8 cellular contexts compared by ENCODE assay signal in genomic region chr6:125154184-125155135, GRCh38. TPM values are rescaled to one million over a fixed set of nuclear protein-coding genes. Genes with fewer than 3 reads are reported as not detected.
DNase-seq lines count a peak whose midpoint lies in the region; ATAC-seq and TF ChIP-seq lines count a peak whose summit lies in the region.

No MANE protein-coding gene starts in this region.

- no peaks in the 10 kb centered on the region for H3K9me3 Mint-ChIP-seq in GM23338

- H3K27ac ChIP-seq in GM23338 (ENCODE audit: low read depth), result no peak overlapping the region
- H3K27ac ChIP-seq in SK-N-MC, result no peak overlapping the region
- H3K27ac ChIP-seq in lower lobe of right lung, result peak overlapping the region; percentile 54
- H3K27ac ChIP-seq in substantia nigra (ENCODE audit: low read depth, low read length, poor library complexity, severe bottlenecking), result peak overlapping the region; percentile 19

- no peaks in the 10 kb centered on the region for H3K79me2 ChIP-seq in GM23338 (replicated peaks; ENCODE audit: insufficient read depth)

- ATAC-seq in GM23338 (peak; percentile 54), lower lobe of right lung (peak; percentile 65 to 80), HG02623 (IDR thresholded peaks at IDR 0.05; ENCODE audit: unreplicated experiment) (no peak)

- H3K9me3 ChIP-seq in BE2C, result no peaks in the 10 kb centered on the region
- H3K9me3 ChIP-seq in SK-N-MC (ENCODE audit: low read depth, low read length), result no peaks in the 10 kb centered on the region
- no peaks in the 10 kb centered on the region for H3K9me3 ChIP-seq in lower lobe of right lung

- H3K4me1 Mint-ChIP-seq in GM23338, result peaks cover 20% of the 10 kb centered on the region; the same call in 2 of the 3 replicates

- intact Hi-C loops in lower lobe of right lung (cut with DNase I), result no loop called here

- H3K27me3 Mint-ChIP-seq in GM23338 (ENCODE audit: insufficient read depth, low read depth, poor library complexity), result peaks cover 15% of the 10 kb centered on the region

- peak; percentile 34 for TF ChIP-seq CTCF in BE2C (IDR thresholded peaks at IDR 0.05; ENCODE audit: low read depth, low read length)
- TF ChIP-seq CTCF in GM23338 (conservative IDR thresholded peaks at IDR 0.05; ENCODE audit: low read depth in 2 of 2), result peak; percentile 52 to 53
- TF ChIP-seq CTCF in lower lobe of right lung (IDR thresholded peaks at IDR 0.05), result peak; percentile 23

- no peak overlapping the region for H3K9ac ChIP-seq in SK-N-MC (ENCODE audit: insufficient read length)

- H3K27me3 ChIP-seq in BE2C (peaks cover 31% of the 10 kb centered on the region), GM23338 (ENCODE audit: insufficient read depth) (peaks cover 32% of the 10 kb centered on the region), lower lobe of right lung (ENCODE audit: low read depth) (peaks cover 4% of the 10 kb centered on the region)

- peak overlapping the region; percentile 98 for H2AFZ ChIP-seq in GM23338

- 0 out of 2 replicates have a peak, but pooled peaks cover 4% of the 10 kb centered on the region for H3K9me2 ChIP-seq in GM23338 (ENCODE audit: insufficient read depth)

- no peak overlapping the region for H3K27ac Mint-ChIP-seq in GM23338

- H4K20me1 ChIP-seq in GM23338 (replicated peaks; ENCODE audit: insufficient read depth), result no peaks in the 10 kb centered on the region

- H3F3A ChIP-seq in GM23338 (replicated peaks; ENCODE audit: low read depth), result no peaks in the 10 kb centered on the region

- no peaks in the 10 kb centered on the region for H3K4me1 ChIP-seq in BE2C
- H3K4me1 ChIP-seq in GM23338 (ENCODE audit: insufficient read depth), result peaks cover 9% of the 10 kb centered on the region; the same call in 1 of the 2 replicates
- peaks cover 20% of the 10 kb centered on the region for H3K4me1 ChIP-seq in lower lobe of right lung

- DNase-seq in BE2C (peak; percentile 11), GM23338 (ENCODE audit: low spot score) (peak; percentile 69), SK-N-MC (ENCODE audit: low read depth, low spot score) (no peak), dermis blood vessel endothelial cell (peak; percentile 28), lower lobe of right lung (peak; percentile 57), substantia nigra (lab: John Stamatoyannopoulos, UW) (peak in 6 of 49 donors; percentile 6 to 24 (median 16)), superior temporal gyrus (ENCODE audit: extremely low spot score) (no peak)

- H3K4me2 ChIP-seq in GM23338, result peak overlapping the region; percentile 84

- H3K36me3 Mint-ChIP-seq in GM23338 (ENCODE audit: low read depth), result no peaks in the 10 kb centered on the region; the same call in 2 of the 3 replicates

- peak overlapping the region; percentile 83 for H3K4me3 Mint-ChIP-seq in GM23338

- no peaks in the 10 kb centered on the region for H3K36me3 ChIP-seq in BE2C
- no peaks in the 10 kb centered on the region for H3K36me3 ChIP-seq in GM23338 (ENCODE audit: insufficient read depth)
- no peaks in the 10 kb centered on the region for H3K36me3 ChIP-seq in SK-N-MC (ENCODE audit: insufficient read depth, low read length)
- no peaks in the 10 kb centered on the region for H3K36me3 ChIP-seq in lower lobe of right lung

- H3K4me3 ChIP-seq in BE2C (ENCODE audit: low read depth, low read length) (peak overlapping the region; percentile 49), GM23338 (peak overlapping the region; percentile 75), SK-N-MC (peak overlapping the region; percentile 73), lower lobe of right lung (peak overlapping the region; percentile 75)

TF ChIP-seq in GM23338, 12 proteins besides CTCF, POLR2A, EP300 and RAD21:
- TF ChIP-seq EZH2 (IDR thresholded peaks at IDR 0.05; ENCODE audit: low read depth, unreplicated experiment) (peak; percentile 25), STAT1 (IDR thresholded peaks at IDR 0.05; ENCODE audit: unreplicated experiment) (no peak), CREB1 (CRISPR knock-in tag; IDR thresholded peaks at IDR 0.05; ENCODE audit: low read depth) (no peak), ETS1 (IDR thresholded peaks at IDR 0.05) (no peak), ZNF331 (CRISPR knock-in tag; IDR thresholded peaks at IDR 0.05; ENCODE audit: low read depth) (no peak), JUNB (IDR thresholded peaks at IDR 0.05; ENCODE audit: unreplicated experiment) (no peak)

RNA-seq across cellular contexts. Expression of gene TPD52L1, which starts 0.9 kb away (rescaled TPM):
- not detected for polyA plus RNA-seq in BE2C (2012; ENCODE audit: insufficient read depth, insufficient read length, low read depth)
- 13.5 and 22.8 TPM in 2 replicates for total RNA-seq in GM23338 (2014; rRNA removed; shearing (Covaris generic))
- polyA plus RNA-seq in GM23338 (2016; fragmentation: Nextera tagmentation; extraction: Ambion mirVana), result 18.5 and 24.0 TPM in 2 replicates
- total RNA-seq in dermis blood vessel endothelial cell, result 10.7 and 10.8 TPM in 2 replicates
- total RNA-seq in lower lobe of right lung, result 15.6 TPM

Comparison
In these comparisons a context has a peak if more than half of its experiments do, and no peak if none do; other contexts are left out.
1. DNase-seq: peak in BE2C (single experiment), GM23338 (single experiment), dermis blood vessel endothelial cell (single experiment) and lower lobe of right lung (single experiment); none in SK-N-MC (single experiment) and superior temporal gyrus (single experiment).
2. H3K27ac ChIP-seq: peak in lower lobe of right lung (single experiment) and substantia nigra (single experiment); none in GM23338 (single experiment) and SK-N-MC (single experiment).
3. Peak in every context shown above with its lines, with median percentiles within 50 percentile points of each other: H3K4me3 ChIP-seq and CTCF ChIP-seq.